ENCODE assay signal across 10 cellular contexts in the genomic region with DNA sequence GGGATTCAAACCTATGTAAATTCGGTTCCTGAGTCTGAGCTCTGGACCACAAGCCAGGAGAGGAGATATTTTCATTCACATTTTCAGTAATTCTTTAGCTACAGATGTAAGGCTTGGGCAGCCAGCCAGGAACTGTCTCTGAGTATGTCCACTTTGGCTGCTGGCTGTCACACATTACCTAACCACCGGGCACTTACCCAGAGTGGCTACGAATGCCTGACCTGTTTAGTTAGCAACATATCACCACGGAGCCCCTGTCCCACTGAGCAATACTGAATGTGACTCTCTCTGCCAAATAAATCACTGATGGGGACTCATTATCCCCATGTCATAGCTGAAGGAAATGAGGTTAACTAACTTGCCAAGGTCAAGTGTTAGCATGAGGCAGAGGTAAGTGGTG. TPM values are rescaled to one million over a fixed set of nuclear protein-coding genes. Genes with fewer than 3 reads are reported as not detected.
DNase-seq lines count a peak whose midpoint lies in the region; ATAC-seq and TF ChIP-seq lines count a peak whose summit lies in the region.
"Had no signal": no experiment of that assay in that cellular context is flagged by ENCODE, and none has a peak within 500 bp of the region (broad histone marks: within the 10 kb centered on the region; RNA-seq: fewer than 3 reads in every experiment).

No MANE protein-coding gene starts in this region.

- no peak overlapping the region for H3K4me3 ChIP-seq in body of pancreas
- H3K4me3 ChIP-seq in left lung, result no peak overlapping the region

- ATAC-seq in HG03064 (IDR thresholded peaks at IDR 0.05; ENCODE audit: low read depth, unreplicated experiment) (peak; percentile 41), body of pancreas (peak; percentile 77), left lung (peak; percentile 91), HG02588 (IDR thresholded peaks at IDR 0.05; ENCODE audit: unreplicated experiment) (no peak), HG02798 (IDR thresholded peaks at IDR 0.05; ENCODE audit: poor library complexity, unreplicated experiment) (no peak)

- no peak overlapping the region for H3K27ac ChIP-seq in body of pancreas
- no peak overlapping the region for H3K27ac ChIP-seq in left lung

- no peaks in the 10 kb centered on the region for H3K27me3 ChIP-seq in body of pancreas
- no peaks in the 10 kb centered on the region for H3K27me3 ChIP-seq in left lung

- DNase-seq in Daoy (ENCODE audit: low read depth), result peak; percentile 41
- peak; percentile 73 to 88 (median 78) for DNase-seq in body of pancreas
- DNase-seq in left lung, result peak in 1 of 2 donors; percentile 71
- no peak for DNase-seq in NCI-H2081 treated with DMSO at 0.1 percent for 48 hours (lab: John Stamatoyannopoulos, UW)
- DNase-seq in GDM1 (lab: John Stamatoyannopoulos, UW), result no peak
- DNase-seq: activated effector memory CD4-positive, alpha-beta T cell treated with Interleukin-2 at 50 U/mL for 16 hours; DMS153 had no signal

- no peak for TF ChIP-seq CTCF in body of pancreas (IDR thresholded peaks at IDR 0.05)
- no peak for TF ChIP-seq CTCF in left lung (IDR thresholded peaks at IDR 0.05)

- H3K9me3 ChIP-seq in body of pancreas, result no peaks in the 10 kb centered on the region
- H3K9me3 ChIP-seq in left lung, result no peaks in the 10 kb centered on the region

- 10 to 11% methylated on average over 4 of the region's 4 CpGs for WGBS in body of pancreas, 2 donors

- peaks cover 25% of the 10 kb centered on the region for H3K4me1 ChIP-seq in body of pancreas
- peaks cover 2 to 17% of the 10 kb centered on the region in 2 donors for H3K4me1 ChIP-seq in left lung

- no peaks in the 10 kb centered on the region for H3K36me3 ChIP-seq in body of pancreas (replicated peaks in 1 of 2; ENCODE audit: insufficient read depth in 1 of 2, low read depth in 2 of 2)
- no peaks in the 10 kb centered on the region for H3K36me3 ChIP-seq in left lung

- TF ChIP-seq POLR2A in body of pancreas (IDR thresholded peaks at IDR 0.05), result no peak

- intact Hi-C loops in body of pancreas (cut with DNase I) (no loop called here), left lung (cut with DNase I) (no loop called here)

RNA-seq across cellular contexts. Expression of a gene that starts 15.3 kb away (rescaled TPM):
- 7.2 and 7.3 TPM in 2 replicates for total RNA-seq in Daoy (2014; rRNA removed; shearing (Covaris generic))
- total RNA-seq in body of pancreas (1 to 10 TPM; 6.7 to 6.9 TPM), left lung (10 to 100 TPM; 18.2 to 22.1 TPM)

Comparison
In these comparisons a context has a peak if more than half of its experiments do, and no peak if none do; other contexts are left out.
1. DNase-seq: peak in Daoy (single experiment) and body of pancreas (4 of 4); none in NCI-H2081 treated with DMSO at 0.1 percent for 48 hours (single experiment) and GDM1 (single experiment).
2. ATAC-seq: peak in HG03064 (single experiment), body of pancreas (single experiment) and left lung (single experiment); none in HG02588 (single experiment) and HG02798 (single experiment).